ENCODE assay signal across 1 cellular context in genomic region chr22:38050720-38051119, GRCh38.
TF ChIP-seq lines count a peak whose summit lies in the region.

No MANE protein-coding gene starts in this region.

TF ChIP-seq in WTC11, 78 proteins besides CTCF, POLR2A, EP300 and RAD21 (continued from another document):
- TF ChIP-seq ZSCAN18 (CRISPR knock-in tag; IDR thresholded peaks at IDR 0.05), result no peak
- TF ChIP-seq GABPB1 (CRISPR knock-in tag; IDR thresholded peaks at IDR 0.05), result no peak
- no peak for TF ChIP-seq ZNF219 (CRISPR knock-in tag; IDR thresholded peaks at IDR 0.05; ENCODE audit: borderline replicate concordance)
- TF ChIP-seq ZNF396 (CRISPR knock-in tag; IDR thresholded peaks at IDR 0.05; ENCODE audit: borderline replicate concordance), result no peak
- TF ChIP-seq KAT7 (CRISPR knock-in tag; IDR thresholded peaks at IDR 0.05; ENCODE audit: borderline replicate concordance), result no peak
